ENCODE assay signal across 11 cellular contexts in genomic region chr12:124747426-124748161, GRCh38.
DNase-seq lines count a peak whose midpoint lies in the region; ATAC-seq and TF ChIP-seq lines count a peak whose summit lies in the region.
"Had no signal": no experiment of that assay in that cellular context is flagged by ENCODE, and none has a peak within 500 bp of the region (broad histone marks: within the 10 kb centered on the region; RNA-seq: fewer than 3 reads in every experiment).

No MANE protein-coding gene starts in this region.

- H3K27ac ChIP-seq in GM23248 (peak overlapping the region; percentile 54), PC-3 (ENCODE audit: low read length) (peak overlapping the region; percentile 79), stomach smooth muscle (ENCODE audit: low read length) (peak overlapping the region; percentile 93), aorta (ENCODE audit: low read depth in 1 of 2, low read length in 2 of 2) (no peak overlapping the region), spleen (peak overlapping the region in 3 of 8 donors; percentile 76 to 85 (median 81))
- H3K27ac ChIP-seq: parathyroid adenoma had no signal

- H3K4me1 ChIP-seq in GM23248 (ENCODE audit: insufficient read depth) = peaks cover 29% of the 10 kb centered on the region
- H3K4me1 ChIP-seq in PC-3 (ENCODE audit: insufficient read depth, low read length) = peaks cover 39% of the 10 kb centered on the region
- H3K4me1 ChIP-seq in stomach smooth muscle (ENCODE audit: control insufficient read depth, insufficient read depth, low read length) = peaks cover 60% of the 10 kb centered on the region
- no peaks in the 10 kb centered on the region for H3K4me1 ChIP-seq in aorta (ENCODE audit: control insufficient read depth in 1 of 2, insufficient read depth in 2 of 2, low read length in 2 of 2)
- peaks cover 15 to 78% (median 33%) of the 10 kb centered on the region in 6 donors for H3K4me1 ChIP-seq in spleen

- H3K4me2 ChIP-seq in GM23248 (ENCODE audit: unreplicated experiment) (peak overlapping the region; percentile 12), PC-3 (ENCODE audit: low read length) (peak overlapping the region; percentile 74)

- H3K9me3 ChIP-seq in GM23248 (ENCODE audit: low read depth) (no peaks in the 10 kb centered on the region), PC-3 (ENCODE audit: low read length) (no peaks in the 10 kb centered on the region), stomach smooth muscle (ENCODE audit: control insufficient read depth in 2 of 2, low read length in 2 of 2) (peaks cover 0 to under 1% of the 10 kb centered on the region in 2 donors), aorta (ENCODE audit: control insufficient read depth, low read length) (no peaks in the 10 kb centered on the region), spleen (no peaks in the 10 kb centered on the region)

- DNase-seq in GM23248 = peak; percentile 94
- peak; percentile 98 for DNase-seq in PC-3
- DNase-seq in fibroblast of peridontal ligament (ENCODE audit: extremely low read depth) = peak; percentile 85
- DNase-seq in aorta = no peak
- DNase-seq in activated CD4-positive, alpha-beta T cell treated with anti-CD3 and anti-CD28 coated beads for 4 hours = no peak
- DNase-seq in spleen = no peak
- DNase-seq in NCI-H345 (lab: John Stamatoyannopoulos, UW) = no peak
- DNase-seq: amygdala, RPMI8226 had no signal

- H3F3A ChIP-seq in GM23248 (ENCODE audit: insufficient read depth) (peaks cover 33% of the 10 kb centered on the region), PC-3 (ENCODE audit: low read length, unreplicated experiment) (no peaks in the 10 kb centered on the region)

- no peaks in the 10 kb centered on the region for H3K9me2 ChIP-seq in GM23248 (ENCODE audit: insufficient read depth)
- H3K9me2 ChIP-seq in PC-3 (replicated peaks; ENCODE audit: low read length) = no peaks in the 10 kb centered on the region

- no peak overlapping the region for H2AFZ ChIP-seq in GM23248
- H2AFZ ChIP-seq in PC-3 (ENCODE audit: low read length) = no peak overlapping the region
- H2AFZ ChIP-seq: parathyroid adenoma had no signal

- in situ Hi-C loops in GM23248 (cut with MboI) = no loop called here

- no peak for TF ChIP-seq POLR2A in spleen (IDR thresholded peaks at IDR 0.05)

- TF ChIP-seq CTCF in PC-3 (conservative IDR thresholded peaks at IDR 0.05; ENCODE audit: low read depth, low read length) (no peak), spleen (IDR thresholded peaks at IDR 0.05 in 8 of 11, conservative IDR thresholded peaks at IDR 0.05 in 3 of 11) (no peak)

- no peaks in the 10 kb centered on the region for H4K20me1 ChIP-seq in GM23248 (ENCODE audit: insufficient read depth)
- H4K20me1 ChIP-seq in PC-3 (ENCODE audit: low read length) = no peaks in the 10 kb centered on the region

- 56 to 59% methylated on average over 15 of the region's 15 CpGs for WGBS in GM23248 (ENCODE audit: low coverage in 1 of 2, low lambda C conversion rate in 2 of 2, missing lambda C conversion rate in 2 of 2), 2 experiments
- 85 to 86% methylated on average over 15 of the region's 15 CpGs for WGBS in aorta, 2 donors
- 78 to 91% (median 83%) methylated on average over 15 of the region's 15 CpGs for WGBS in spleen, 5 donors

- BruUV-seq in PC-3 (replicated peaks; lab: Mats Ljungman, UMichigan) = no TSS peak

- no peak overlapping the region for H3K9ac ChIP-seq in GM23248
- peak overlapping the region; percentile 36 for H3K9ac ChIP-seq in PC-3 (ENCODE audit: low read length)
- no peak overlapping the region for H3K9ac ChIP-seq in stomach smooth muscle (ENCODE audit: low read length in 2 of 2)
- H3K9ac ChIP-seq: parathyroid adenoma had no signal

- POLR2A ChIA-PET in PC-3 (lab: Charles Lee; ENCODE audit: unreplicated experiment) = no interaction called here

- intact Hi-C loops in PC-3 (cut with micrococcal nuclease) = loop anchor here (1.0 to 10.0 kb wide), 5 partner anchors 17 to 363 kb away; partner anchors contain the start of gene NCOR2
- intact Hi-C loops in aorta (cut with DNase I) = loop anchor here (5.0 kb wide), 2 partner anchors 125 to 180 kb away; partner anchors contain the start of gene NCOR2 (in 2 of the 2)
- intact Hi-C loops in spleen (cut with DNase I; ENCODE audit: low total_unique reads) = no loop called here

- ATAC-seq in PC-3 (peak; percentile 67), aorta (ENCODE audit: low FRiP score) (no peak)

- H3K4me3 ChIP-seq in GM23248 = no peak overlapping the region
- H3K4me3 ChIP-seq in PC-3 (ENCODE audit: low read length) = no peak overlapping the region
- H3K4me3 ChIP-seq in stomach smooth muscle (ENCODE audit: low read length in 2 of 2) = peak overlapping the region in 1 of 2 donors; percentile 15
- H3K4me3 ChIP-seq in aorta (ENCODE audit: low read length in 2 of 2) = no peak overlapping the region
- H3K4me3 ChIP-seq in spleen = no peak overlapping the region

- CTCF ChIA-PET in PC-3 (lab: Charles Lee) = interaction anchor here (0.6 to 1.2 kb wide), 2 partner anchors 17 to 22 kb away, joined by 3 to 5 read pairs; no protein-coding TSS in a partner anchor

- H3K36me3 ChIP-seq in GM23248 (ENCODE audit: low read depth) (no peaks in the 10 kb centered on the region), PC-3 (ENCODE audit: low read depth, low read length) (no peaks in the 10 kb centered on the region), stomach smooth muscle (ENCODE audit: control insufficient read depth in 2 of 2, insufficient read depth in 2 of 2, low read length in 2 of 2) (peaks cover 0 to 7% of the 10 kb centered on the region in 2 donors), aorta (ENCODE audit: control insufficient read depth in 1 of 2, insufficient read depth in 2 of 2, low read length in 1 of 2) (no peaks in the 10 kb centered on the region), spleen (no peaks in the 10 kb centered on the region)

- H3K27me3 ChIP-seq in GM23248 (replicated peaks; ENCODE audit: insufficient read depth) (no peaks in the 10 kb centered on the region), PC-3 (ENCODE audit: low read length) (no peaks in the 10 kb centered on the region), stomach smooth muscle (ENCODE audit: control insufficient read depth in 1 of 2, insufficient read depth in 2 of 2, low read length in 2 of 2) (no peaks in the 10 kb centered on the region), aorta (ENCODE audit: control insufficient read depth in 1 of 2, insufficient read depth in 2 of 2, low read length in 1 of 2) (no peaks in the 10 kb centered on the region), spleen (replicated peaks in 1 of 7) (peaks cover 0 to 21% (median 0%) of the 10 kb centered on the region in 7 donors)

- H3K79me2 ChIP-seq in GM23248 (ENCODE audit: insufficient read depth) (no peaks in the 10 kb centered on the region), PC-3 (ENCODE audit: low read length) (no peaks in the 10 kb centered on the region)
- H3K79me2 ChIP-seq: parathyroid adenoma had no signal

Comparison
In these comparisons a context has a peak if more than half of its experiments do, and no peak if none do; other contexts are left out.
1. DNase-seq: peak in GM23248 (single experiment), PC-3 (single experiment) and fibroblast of peridontal ligament (single experiment); none in aorta (0 of 2), activated CD4-positive, alpha-beta T cell treated with anti-CD3 and anti-CD28 coated beads for 4 hours (0 of 2), spleen (single experiment) and NCI-H345 (single experiment).
2. H3K27ac ChIP-seq: peak in GM23248 (single experiment), PC-3 (single experiment) and stomach smooth muscle (single experiment); none in aorta (0 of 2).